14 cellular contexts compared by ENCODE assay signal in the genomic region with DNA sequence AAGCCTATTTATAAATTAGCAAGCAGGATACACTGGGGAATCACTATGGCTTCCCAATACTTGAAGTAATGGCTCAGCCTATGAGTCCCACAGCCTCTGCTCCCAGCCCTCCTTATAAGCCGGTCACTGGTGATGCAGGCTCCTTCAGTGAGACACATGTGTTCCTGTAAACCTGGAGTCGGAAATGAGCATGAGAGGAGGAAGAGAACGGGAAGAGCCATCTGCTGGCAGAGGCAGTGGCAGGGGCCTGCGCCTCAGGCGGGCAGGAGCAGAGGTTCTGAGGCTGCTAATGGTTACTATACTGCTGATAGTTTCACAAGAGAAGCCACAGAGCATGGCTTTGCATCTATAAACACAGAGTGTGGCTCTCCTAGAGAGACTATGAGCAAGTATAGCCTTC.
"Had no signal": no experiment of that assay in that cellular context is flagged by ENCODE, and none has a peak within 500 bp of the region (broad histone marks: within the 10 kb centered on the region; RNA-seq: fewer than 3 reads in every experiment).

No MANE protein-coding gene starts in this region.

- H3K27me3 ChIP-seq: ascending aorta, right atrium auricular region had no signal

- H3K9me3 Mint-ChIP-seq: activated CD4-positive, alpha-beta memory T cell treated with anti-CD3 and anti-CD28 coated beads, Interleukin-2, amount 10 ng/mL, durations not matched to agents 7 days and 5 days; activated T-cell treated with anti-CD3 and anti-CD28 coated beads, Interleukin-2, amount 50 U/mL, for 72 hours had no signal

- H3K36me3 ChIP-seq: ascending aorta, right atrium auricular region had no signal

- H3K27ac ChIP-seq: ascending aorta, right atrium auricular region had no signal

- H3K27ac Mint-ChIP-seq: activated CD4-positive, alpha-beta memory T cell treated with anti-CD3 and anti-CD28 coated beads, Interleukin-2, amount 10 ng/mL, durations not matched to agents 7 days and 5 days; activated T-cell treated with anti-CD3 and anti-CD28 coated beads, Interleukin-2, amount 50 U/mL, for 72 hours; mesothelial cell of epicardium; stimulated activated effector memory CD8-positive, alpha-beta T cell treated with anti-CD3 and anti-CD28 coated beads, Interleukin-12 subunit alpha, Interleukin-12 subunit beta, amount 100 ng/mL, for 72 hours had no signal

- H3K4me3 ChIP-seq: ascending aorta, right atrium auricular region had no signal

- DNase-seq: activated CD4-positive, alpha-beta memory T cell treated with anti-CD3 and anti-CD28 coated beads, Interleukin-2, amount 10 ng/mL, durations not matched to agents 7 days and 5 days; activated CD4-positive, alpha-beta T cell treated with anti-CD3 and anti-CD28 coated beads for 1 hour; activated CD8-positive, alpha-beta memory T cell treated with anti-CD3 and anti-CD28 coated beads, Interleukin-2, amount 50 U/mL, for 4 hours; activated gamma-delta T cell treated with Interleukin-2 at 50 U/mL for 16 hours; activated naive CD8-positive, alpha-beta T cell treated with anti-CD3 and anti-CD28 coated beads, Interleukin-2, amount 50 U/mL, for 24 hours; activated T-cell treated with anti-CD3 and anti-CD28 coated beads, Interleukin-2, amount 50 U/mL, for 72 hours; hypothalamus; substantia nigra; trophoblast cell had no signal

- H3K4me3 Mint-ChIP-seq: activated CD4-positive, alpha-beta memory T cell treated with anti-CD3 and anti-CD28 coated beads, Interleukin-2, amount 10 ng/mL, durations not matched to agents 7 days and 5 days; activated naive CD8-positive, alpha-beta T cell treated with anti-CD3 and anti-CD28 coated beads, Interleukin-2, amount 50 U/mL, for 24 hours; activated T-cell treated with anti-CD3 and anti-CD28 coated beads, Interleukin-2, amount 50 U/mL, for 72 hours; mesothelial cell of epicardium; stimulated activated effector memory CD8-positive, alpha-beta T cell treated with anti-CD3 and anti-CD28 coated beads, Interleukin-12 subunit alpha, Interleukin-12 subunit beta, amount 100 ng/mL, for 72 hours had no signal

- H3K36me3 Mint-ChIP-seq: mesothelial cell of epicardium had no signal

- H3K4me1 ChIP-seq: ascending aorta had no signal

- ATAC-seq: activated T-cell treated with anti-CD3 and anti-CD28 coated beads, Interleukin-2, amount 50 U/mL, for 72 hours; stimulated activated effector memory CD8-positive, alpha-beta T cell treated with anti-CD3 and anti-CD28 coated beads, Interleukin-12 subunit alpha, Interleukin-12 subunit beta, amount 100 ng/mL, for 72 hours had no signal

- H3K27me3 Mint-ChIP-seq: activated CD4-positive, alpha-beta memory T cell treated with anti-CD3 and anti-CD28 coated beads, Interleukin-2, amount 10 ng/mL, durations not matched to agents 7 days and 5 days; activated naive CD8-positive, alpha-beta T cell treated with anti-CD3 and anti-CD28 coated beads, Interleukin-2, amount 50 U/mL, for 24 hours had no signal

- H3K9me3 ChIP-seq: ascending aorta, right atrium auricular region had no signal

- FAIRE-seq: bronchial epithelial cell had no signal
